Comparison of ENCODE assay signal across 17 cellular contexts in genomic region chr2:197247083-197247482, GRCh38.
DNase-seq lines count a peak whose midpoint lies in the region; ATAC-seq, FAIRE-seq and TF ChIP-seq lines count a peak whose summit lies in the region.
"Had no signal": no experiment of that assay in that cellular context is flagged by ENCODE, and none has a peak within 500 bp of the region (broad histone marks: within the 10 kb centered on the region; RNA-seq: fewer than 3 reads in every experiment).

No MANE protein-coding gene starts in this region.

- H3K4me3 ChIP-seq in CD8-positive, alpha-beta memory T cell (ENCODE audit: low read length), result no peak overlapping the region
- no peak overlapping the region for H3K4me3 ChIP-seq in left ventricle myocardium inferior
- H3K4me3 ChIP-seq in testis, result no peak overlapping the region
- H3K4me3 ChIP-seq: Peyer's patch, spleen, tibial nerve had no signal

- H3K27ac ChIP-seq in CD8-positive, alpha-beta memory T cell (ENCODE audit: low read depth, low read length), result no peak overlapping the region
- H3K27ac ChIP-seq in left ventricle myocardium inferior (replicated peaks), result no peak overlapping the region
- H3K27ac ChIP-seq in testis, result no peak overlapping the region
- H3K27ac ChIP-seq: Peyer's patch, tibial nerve had no signal

- peak overlapping the region in 5 of 7 donors; percentile 21 to 44 (median 36) for H3K4me3 Mint-ChIP-seq in CD8-positive, alpha-beta memory T cell
- H3K4me3 Mint-ChIP-seq: brain had no signal

- peaks cover 0 to 34% (median 13%) of the 10 kb centered on the region in 3 donors for H3K36me3 Mint-ChIP-seq in CD8-positive, alpha-beta memory T cell
- H3K36me3 Mint-ChIP-seq: brain had no signal

- POLR2A ChIA-PET in CD8-positive, alpha-beta memory T cell (lab: Charles Lee), result no interaction called here

- peak overlapping the region; percentile 26 to 89 (median 81) for H3K27ac Mint-ChIP-seq in CD8-positive, alpha-beta memory T cell
- H3K27ac Mint-ChIP-seq: brain had no signal

- 91 to 97% methylated on average over 5 of the region's 5 CpGs for WGBS in testis, 2 donors

- ATAC-seq in GM18858 (IDR thresholded peaks at IDR 0.05; ENCODE audit: unreplicated experiment) (no peak), GM19328 (IDR thresholded peaks at IDR 0.05; ENCODE audit: unreplicated experiment) (no peak)
- ATAC-seq: HCT116 had no signal

- H3K36me3 ChIP-seq in CD8-positive, alpha-beta memory T cell (ENCODE audit: insufficient read depth, low read length), result no peaks in the 10 kb centered on the region
- H3K36me3 ChIP-seq in left ventricle myocardium inferior (no peaks in the 10 kb centered on the region), testis (ENCODE audit: low read depth, missing control alignments) (no peaks in the 10 kb centered on the region)
- H3K36me3 ChIP-seq: Peyer's patch had no signal

- in situ Hi-C loops in SK-MEL-5 (cut with HindIII; ENCODE audit: low pct_unique_long_range_greater_than_20kb, low sequenced_read_pairs), result no loop called here

- peaks cover 0 to 2% of the 10 kb centered on the region in 2 donors for H3K27me3 Mint-ChIP-seq in CD8-positive, alpha-beta memory T cell
- H3K27me3 Mint-ChIP-seq: brain had no signal

- peak; percentile 28 for FAIRE-seq in GM19239 (lab: Jason Lieb, UNC)

- H3K4me1 ChIP-seq in CD8-positive, alpha-beta memory T cell (ENCODE audit: insufficient read depth, low read length), result peaks cover 87% of the 10 kb centered on the region
- H3K4me1 ChIP-seq in left ventricle myocardium inferior, result peaks cover 5% of the 10 kb centered on the region
- no peaks in the 10 kb centered on the region for H3K4me1 ChIP-seq in testis
- H3K4me1 ChIP-seq: Caco-2, Peyer's patch had no signal

- no peaks in the 10 kb centered on the region for H3K9me3 Mint-ChIP-seq in CD8-positive, alpha-beta memory T cell
- H3K9me3 Mint-ChIP-seq: brain had no signal

- CTCF ChIA-PET in CD8-positive, alpha-beta memory T cell (lab: Charles Lee), result interaction anchor here (1.5 kb wide), 1 partner anchor 26 kb away, joined by 4 read pairs; no protein-coding TSS in a partner anchor

- H3K9me3 ChIP-seq in CD8-positive, alpha-beta memory T cell (ENCODE audit: low read length), result no peaks in the 10 kb centered on the region
- H3K9me3 ChIP-seq in left ventricle myocardium inferior (replicated peaks) (no peaks in the 10 kb centered on the region), testis (no peaks in the 10 kb centered on the region)
- H3K9me3 ChIP-seq: Caco-2, Peyer's patch, spleen, tibial nerve had no signal

- intact Hi-C loops in left ventricle myocardium inferior (cut with micrococcal nuclease), result no loop called here
- intact Hi-C loops in testis (cut with DNase I; ENCODE audit: low total_unique reads), result no loop called here

- TF ChIP-seq POLR2A in testis (IDR thresholded peaks at IDR 0.05), result no peak

- no peak for DNase-seq in CD8-positive, alpha-beta memory T cell
- DNase-seq in GM19239 (ENCODE audit: insufficient read length, low spot score) (no peak), SK-MEL-5 (ENCODE audit: low read depth, low spot score) (peak; percentile 90), kidney tubule cell (ENCODE audit: low spot score) (peak; percentile 34), left ventricle myocardium inferior (no peak), testis (no peak)
- DNase-seq: Caco-2; effector CD8-positive, alpha-beta T cell; NCI-H1105; NCI-H510A treated with DMSO at 0.1 percent for 48 hours; Peyer's patch; spleen had no signal

- peaks cover 80 to 97% (median 97%) of the 10 kb centered on the region in 3 donors for H3K4me1 Mint-ChIP-seq in CD8-positive, alpha-beta memory T cell

- no peak for TF ChIP-seq CTCF in left ventricle myocardium inferior (IDR thresholded peaks at IDR 0.05; ENCODE audit: borderline replicate concordance)
- no peak for TF ChIP-seq CTCF in testis (IDR thresholded peaks at IDR 0.05)

- H3K27me3 ChIP-seq in CD8-positive, alpha-beta memory T cell (ENCODE audit: insufficient read depth, low read length, poor library complexity, severe bottlenecking), result no peaks in the 10 kb centered on the region
- H3K27me3 ChIP-seq in left ventricle myocardium inferior (ENCODE audit: low read depth), result no peaks in the 10 kb centered on the region
- no peaks in the 10 kb centered on the region for H3K27me3 ChIP-seq in testis
- H3K27me3 ChIP-seq: Peyer's patch, spleen, tibial nerve had no signal

Comparison
In these comparisons a context has a peak if more than half of its experiments do, and no peak if none do; other contexts are left out.
1. DNase-seq: peak in SK-MEL-5 (single experiment) and kidney tubule cell (single experiment); none in CD8-positive, alpha-beta memory T cell (0 of 5), GM19239 (single experiment), left ventricle myocardium inferior (single experiment) and testis (single experiment).